15 cellular contexts compared by ENCODE assay signal in the genomic region with DNA sequence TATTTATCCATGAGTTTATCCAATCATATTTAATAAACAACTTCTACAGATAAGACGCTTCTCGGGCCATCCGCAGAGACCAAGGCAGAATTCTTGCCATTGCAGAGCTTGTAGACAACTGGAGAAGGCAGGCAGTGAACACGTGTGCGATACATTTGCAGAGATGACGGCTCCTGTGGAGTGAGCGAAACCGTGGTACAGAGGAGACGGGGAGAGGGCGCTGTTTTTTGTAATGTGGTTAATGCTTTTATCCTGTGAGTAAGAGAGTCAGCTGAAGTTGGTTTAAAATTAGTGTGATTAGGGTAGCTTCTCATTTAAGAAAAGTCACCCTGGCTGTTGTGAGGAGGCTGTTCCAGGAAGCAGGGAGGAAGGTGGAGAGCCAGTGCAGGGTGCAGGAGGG.
A peak's percentile ranks its signal among the peaks of the same experiment; 100 is the strongest.
DNase-seq lines count a peak whose midpoint lies in the region; ATAC-seq and TF ChIP-seq lines count a peak whose summit lies in the region.
"Had no signal": no experiment of that assay in that cellular context is flagged by ENCODE, and none has a peak within 500 bp of the region (broad histone marks: within the 10 kb centered on the region; RNA-seq: fewer than 3 reads in every experiment).

No MANE protein-coding gene starts in this region.

- no peak overlapping the region for H2BK5ac ChIP-seq in H9 (ENCODE audit: insufficient read length, low read length)

- H3K27ac Mint-ChIP-seq in H9 (peak overlapping the region in 2 of 3 experiments; percentile 1 to 12; a peak in 3 of 7 replicates), neural crest cell (ENCODE audit: unreplicated experiment) (peak overlapping the region; percentile 51)
- H3K27ac Mint-ChIP-seq: B cell; CD14-positive monocyte; CD8-positive, alpha-beta T cell had no signal

- H4K91ac ChIP-seq in H9 (ENCODE audit: insufficient read length, low read depth, low read length), result no peak overlapping the region

- H3K14ac ChIP-seq in H9 (ENCODE audit: insufficient read depth, low read length), result no peak overlapping the region; the same call in 1 of the 2 replicates

- H4K20me1 ChIP-seq in H9 (ENCODE audit: control insufficient read depth, insufficient read depth, insufficient read length), result no peaks in the 10 kb centered on the region

- peaks cover 33 to 60% (median 51%) of the 10 kb centered on the region in 3 experiments for H3K36me3 Mint-ChIP-seq in H9 (ENCODE audit: insufficient read depth in 1 of 3, low read depth in 3 of 3)
- no peaks in the 10 kb centered on the region for H3K36me3 Mint-ChIP-seq in neural crest cell (ENCODE audit: low read depth)
- H3K36me3 Mint-ChIP-seq: CD14-positive monocyte had no signal

- H3K23ac ChIP-seq in H9 (ENCODE audit: insufficient read length, low read depth, low read length), result no peak overlapping the region

- H3K4me3 Mint-ChIP-seq in H9 (no peak overlapping the region), neural crest cell (no peak overlapping the region)
- H3K4me3 Mint-ChIP-seq: B cell; CD14-positive monocyte; CD8-positive, alpha-beta T cell had no signal

- H2BK20ac ChIP-seq in H9 (ENCODE audit: low read depth, low read length, poor library complexity, severe bottlenecking), result no peak overlapping the region

- H3K27me3 Mint-ChIP-seq in H9 (ENCODE audit: low read depth) (no peaks in the 10 kb centered on the region), neural crest cell (ENCODE audit: low read depth) (no peaks in the 10 kb centered on the region)
- H3K27me3 Mint-ChIP-seq: B cell had no signal

- H3T11ph ChIP-seq in H9 (ENCODE audit: low read length), result no peak overlapping the region

- TF ChIP-seq CTCF in H9 (conservative IDR thresholded peaks at IDR 0.05) (no peak), neural crest cell (conservative IDR thresholded peaks at IDR 0.05) (no peak)

- H3K27me3 ChIP-seq in H9 (ENCODE audit: insufficient read depth, low read length), result no peaks in the 10 kb centered on the region

- H3K9me3 ChIP-seq in H9 (ENCODE audit: control insufficient read depth, low read depth, low read length), result no peaks in the 10 kb centered on the region

- H2BK12ac ChIP-seq in H9 (ENCODE audit: insufficient read length, low read depth, low read length), result no peak overlapping the region

- no peak overlapping the region for H2BK15ac ChIP-seq in H9 (ENCODE audit: low read depth, low read length)

- no peaks in the 10 kb centered on the region for H3K79me2 ChIP-seq in H9 (ENCODE audit: insufficient read depth, low read length)

- no peak overlapping the region for H3K4ac ChIP-seq in H9 (ENCODE audit: low read depth, low read length)

- no peak overlapping the region for H3K27ac ChIP-seq in H9 (ENCODE audit: insufficient read length, low read depth, low read length)

- H3K18ac ChIP-seq in H9 (ENCODE audit: insufficient read length, low read depth, low read length), result no peak overlapping the region

- in situ Hi-C loops in SK-MEL-5 (cut with HindIII; ENCODE audit: low pct_unique_long_range_greater_than_20kb, low sequenced_read_pairs), result no loop called here

- H3K4me2 ChIP-seq in H9 (ENCODE audit: insufficient read depth, insufficient read length, low read length), result no peak overlapping the region

- H4K8ac ChIP-seq in H9 (replicated peaks; ENCODE audit: insufficient read length, low read depth, low read length), result no peak overlapping the region

- H3K79me1 ChIP-seq in H9 (ENCODE audit: insufficient read depth, low read depth, low read length, poor library complexity, severe bottlenecking), result no peaks in the 10 kb centered on the region

- H3K4me1 Mint-ChIP-seq in H9, result no peaks in the 10 kb centered on the region
- peaks cover 15% of the 10 kb centered on the region for H3K4me1 Mint-ChIP-seq in neural crest cell
- H3K4me1 Mint-ChIP-seq: B cell, CD14-positive monocyte had no signal

- H3K9me3 Mint-ChIP-seq in H9 (no peaks in the 10 kb centered on the region), neural crest cell (no peaks in the 10 kb centered on the region)
- H3K9me3 Mint-ChIP-seq: CD14-positive monocyte; CD8-positive, alpha-beta T cell had no signal

- H4K5ac ChIP-seq in H9 (ENCODE audit: insufficient read length, low read depth, low read length), result no peak overlapping the region

- H3K56ac ChIP-seq in H9 (ENCODE audit: insufficient read length, low read depth, low read length), result no peak overlapping the region

- H3K4me1 ChIP-seq in H9 (ENCODE audit: insufficient read depth, low read length), result no peaks in the 10 kb centered on the region

- no peak overlapping the region for H2BK120ac ChIP-seq in H9 (ENCODE audit: low read depth, low read length, poor library complexity, severe bottlenecking)

- no peak for ATAC-seq in GM18520 (IDR thresholded peaks at IDR 0.05; ENCODE audit: unreplicated experiment)
- ATAC-seq: CD8-positive, alpha-beta T cell; HCT116 had no signal

- no peaks in the 10 kb centered on the region for H3K23me2 ChIP-seq in H9 (ENCODE audit: insufficient read length, low read depth, low read length, poor library complexity, severe bottlenecking)

- no peak overlapping the region for H2AK5ac ChIP-seq in H9 (ENCODE audit: insufficient read length, low read length)

- no peak overlapping the region for H3K9ac ChIP-seq in H9 (ENCODE audit: extremely low read depth, insufficient read length, low read length)

- no CpG with 5 or more reads among the region's 10 CpGs for WGBS in H9 (ENCODE audit: extremely low coverage, insufficient read length, low lambda C conversion rate)

- H2AFZ ChIP-seq in H9 (ENCODE audit: low read length), result no peak overlapping the region

- peak; percentile 8 for DNase-seq in stimulated activated CD4-positive, alpha-beta T cell treated with anti-CD3 and anti-CD28 coated beads, Interleukin-1b, Interleukin-23, amount 100 ng/mL, for 48 hours
- no peak for DNase-seq in stimulated activated CD4-positive, alpha-beta T cell treated with anti-CD3 and anti-CD28 coated beads, Interleukin-12 subunit alpha, Interleukin-12 subunit beta, amount 100 ng/mL, for 4 hours
- DNase-seq in H9, result peak; percentile 18
- peak; percentile 9 for DNase-seq in SK-MEL-5 (ENCODE audit: low read depth, low spot score)
- no peak for DNase-seq in neural crest cell (ENCODE audit: low read depth, low spot score)
- DNase-seq in activated effector memory CD4-positive, alpha-beta T cell treated with Interleukin-2 at 50 U/mL for 16 hours, result no peak
- DNase-seq in ureter (ENCODE audit: low spot score), result no peak
- DNase-seq: CD8-positive, alpha-beta T cell; COR-L47; DMS153; GF-D8 had no signal

Comparison
In these comparisons a context has a peak if more than half of its experiments do, and no peak if none do; other contexts are left out.
1. DNase-seq: peak in stimulated activated CD4-positive, alpha-beta T cell treated with anti-CD3 and anti-CD28 coated beads, Interleukin-1b, Interleukin-23, amount 100 ng/mL, for 48 hours (single experiment), H9 (single experiment) and SK-MEL-5 (single experiment); none in stimulated activated CD4-positive, alpha-beta T cell treated with anti-CD3 and anti-CD28 coated beads, Interleukin-12 subunit alpha, Interleukin-12 subunit beta, amount 100 ng/mL, for 4 hours (single experiment), neural crest cell (single experiment), activated effector memory CD4-positive, alpha-beta T cell treated with Interleukin-2 at 50 U/mL for 16 hours (single experiment) and ureter (single experiment).